8 cellular contexts compared by ENCODE assay signal in the genomic region with DNA sequence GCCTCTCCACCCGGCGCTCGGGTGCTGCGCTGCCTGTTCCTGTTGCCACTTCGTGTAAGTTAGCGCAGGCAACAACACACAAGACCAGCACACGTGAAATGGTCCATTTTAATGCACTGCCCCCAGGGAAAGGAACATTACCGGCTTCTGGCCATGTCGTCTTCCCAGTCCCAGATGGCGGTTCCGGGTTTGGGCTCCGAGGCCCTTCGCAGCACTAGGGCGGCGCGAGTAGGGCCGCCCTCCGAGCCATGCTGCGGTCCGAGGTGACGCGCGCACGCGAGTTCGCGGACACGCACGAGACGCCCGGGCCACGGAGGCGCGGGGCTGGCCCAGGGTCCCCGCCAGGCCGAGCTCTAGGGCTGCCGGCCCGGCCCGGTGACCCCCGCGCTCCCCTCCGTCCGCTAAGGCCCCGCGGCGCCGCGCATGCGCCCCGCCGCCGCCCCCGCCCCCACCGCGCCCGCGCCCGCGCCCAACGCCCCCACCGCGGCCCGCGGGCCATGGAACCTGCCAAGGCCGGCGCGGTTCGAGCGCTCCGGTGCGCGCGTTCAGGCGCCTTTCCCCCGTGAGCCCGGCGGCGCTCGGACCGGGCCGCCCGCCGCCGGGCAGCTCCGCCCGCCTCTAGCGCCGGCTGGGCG. TPM values are rescaled to one million over a fixed set of nuclear protein-coding genes. Genes with fewer than 3 reads are reported as not detected.
DNase-seq lines count a peak whose midpoint lies in the region; ATAC-seq and TF ChIP-seq lines count a peak whose summit lies in the region.

No MANE protein-coding gene starts in this region.

- peak; percentile 54 for DNase-seq in Caki2 (ENCODE audit: low read depth)
- peak; percentile 53 for DNase-seq in HK-2 (ENCODE audit: unreplicated experiment)
- peak; percentile 73 for DNase-seq in adipocyte (ENCODE audit: low read depth)
- peak; percentile 53 for DNase-seq in left ventricle myocardium inferior
- DNase-seq in progenitor cell of endocrine pancreas (ENCODE audit: low spot score, unreplicated experiment), result peak; percentile 28
- DNase-seq in uterus, result peak; percentile 52 to 61

- no peaks in the 10 kb centered on the region for H3K27me3 Mint-ChIP-seq in progenitor cell of endocrine pancreas

- intact Hi-C loops in left ventricle myocardium inferior (cut with micrococcal nuclease), result no loop called here
- intact Hi-C loops in uterus (cut with DNase I; ENCODE audit: low total_unique reads), result no loop called here

- H3K4me1 ChIP-seq in adipocyte (ENCODE audit: control insufficient read depth, insufficient read depth, low read length), result peaks cover 14% of the 10 kb centered on the region
- peaks cover 43% of the 10 kb centered on the region for H3K4me1 ChIP-seq in left ventricle myocardium inferior
- H3K4me1 ChIP-seq in uterus, result no peaks in the 10 kb centered on the region

- H3K4me3 ChIP-seq in adipocyte (ENCODE audit: low read length) (peak overlapping the region; percentile 84), left ventricle myocardium inferior (peak overlapping the region; percentile 96), uterus (peak overlapping the region; percentile 56 to 75)

- H3K36me3 Mint-ChIP-seq in progenitor cell of endocrine pancreas (ENCODE audit: insufficient read depth), result peaks cover 8% of the 10 kb centered on the region

- peak overlapping the region; percentile 99 for H3K27ac ChIP-seq in left ventricle myocardium inferior (replicated peaks)
- peak overlapping the region; percentile 94 to 99 for H3K27ac ChIP-seq in uterus

- H3K36me3 ChIP-seq in adipocyte (ENCODE audit: control insufficient read depth, insufficient read depth, low read length, severe bottlenecking) (no peaks in the 10 kb centered on the region), left ventricle myocardium inferior (no peaks in the 10 kb centered on the region), uterus (no peaks in the 10 kb centered on the region)

- in situ Hi-C loops in Caki2 (cut with HindIII; ENCODE audit: low pct_unique_long_range_greater_than_20kb, low sequenced_read_pairs), result no loop called here

- peaks cover 23% of the 10 kb centered on the region for H3K4me1 Mint-ChIP-seq in progenitor cell of endocrine pancreas (ENCODE audit: low read depth)

- ATAC-seq in GM19463 (IDR thresholded peaks at IDR 0.05; ENCODE audit: unreplicated experiment), result peak; percentile 41
- peak; percentile 81 for ATAC-seq in SK-N-SH treated with all-trans-retinoic acid at 6 μM for 48 hours

- no peaks in the 10 kb centered on the region for H3K9me3 ChIP-seq in adipocyte (ENCODE audit: control insufficient read depth, low read length)
- no peaks in the 10 kb centered on the region for H3K9me3 ChIP-seq in left ventricle myocardium inferior (replicated peaks)
- H3K9me3 ChIP-seq in uterus, result no peaks in the 10 kb centered on the region

- peak overlapping the region; percentile 91 for H3K9ac ChIP-seq in adipocyte (ENCODE audit: low read length)

- TF ChIP-seq CTCF in left ventricle myocardium inferior (IDR thresholded peaks at IDR 0.05; ENCODE audit: borderline replicate concordance) (no peak), progenitor cell of endocrine pancreas (IDR thresholded peaks at IDR 0.05; ENCODE audit: unreplicated experiment) (no peak), uterus (IDR thresholded peaks at IDR 0.05) (no peak)

- peak in 1 of 2 donors; percentile 42 for TF ChIP-seq POLR2A in uterus (IDR thresholded peaks at IDR 0.05)

- no peaks in the 10 kb centered on the region for H3K27me3 ChIP-seq in adipocyte (replicated peaks; ENCODE audit: control insufficient read depth, insufficient read depth, low read length)
- H3K27me3 ChIP-seq in left ventricle myocardium inferior (ENCODE audit: low read depth), result no peaks in the 10 kb centered on the region
- no peaks in the 10 kb centered on the region for H3K27me3 ChIP-seq in uterus

- H3K9me3 Mint-ChIP-seq in progenitor cell of endocrine pancreas (ENCODE audit: low read depth), result no peaks in the 10 kb centered on the region

- H3K4me3 Mint-ChIP-seq in progenitor cell of endocrine pancreas (ENCODE audit: low read depth), result peak overlapping the region; percentile 91

- peak overlapping the region; percentile 97 for H3K27ac Mint-ChIP-seq in progenitor cell of endocrine pancreas

TF ChIP-seq in SK-N-SH treated with all-trans-retinoic acid at 6 μM for 48 hours, 23 proteins besides CTCF, POLR2A, EP300 and RAD21:
- peak; percentile 73; the same call in 1 of the 2 replicates for TF ChIP-seq ZFP3 (CRISPR knock-in tag; IDR thresholded peaks at IDR 0.05)
- no peak for TF ChIP-seq CSDC2 (CRISPR knock-in tag; IDR thresholded peaks at IDR 0.05)

RNA-seq across cellular contexts. Expression of gene ZNF236, which starts 0.4 kb away (rescaled TPM):
- total RNA-seq in Caki2 (2014; rRNA removed; shearing (Covaris generic); ENCODE audit: low replicate concordance), result 5.2 and 6.4 TPM in 2 replicates
- 10.6 TPM for total RNA-seq in left ventricle myocardium inferior
- 28.9 and 32.5 TPM in 2 replicates for total RNA-seq in progenitor cell of endocrine pancreas
- total RNA-seq in uterus, result 10 to 100 TPM; 16.7 to 40.7 (median 22.9) TPM

Comparison
In these comparisons a context has a peak if more than half of its experiments do, and no peak if none do; other contexts are left out.
1. Peak in every context shown above with its lines: DNase-seq, ATAC-seq, H3K4me3 ChIP-seq and H3K27ac ChIP-seq.